In the genomic region with DNA sequence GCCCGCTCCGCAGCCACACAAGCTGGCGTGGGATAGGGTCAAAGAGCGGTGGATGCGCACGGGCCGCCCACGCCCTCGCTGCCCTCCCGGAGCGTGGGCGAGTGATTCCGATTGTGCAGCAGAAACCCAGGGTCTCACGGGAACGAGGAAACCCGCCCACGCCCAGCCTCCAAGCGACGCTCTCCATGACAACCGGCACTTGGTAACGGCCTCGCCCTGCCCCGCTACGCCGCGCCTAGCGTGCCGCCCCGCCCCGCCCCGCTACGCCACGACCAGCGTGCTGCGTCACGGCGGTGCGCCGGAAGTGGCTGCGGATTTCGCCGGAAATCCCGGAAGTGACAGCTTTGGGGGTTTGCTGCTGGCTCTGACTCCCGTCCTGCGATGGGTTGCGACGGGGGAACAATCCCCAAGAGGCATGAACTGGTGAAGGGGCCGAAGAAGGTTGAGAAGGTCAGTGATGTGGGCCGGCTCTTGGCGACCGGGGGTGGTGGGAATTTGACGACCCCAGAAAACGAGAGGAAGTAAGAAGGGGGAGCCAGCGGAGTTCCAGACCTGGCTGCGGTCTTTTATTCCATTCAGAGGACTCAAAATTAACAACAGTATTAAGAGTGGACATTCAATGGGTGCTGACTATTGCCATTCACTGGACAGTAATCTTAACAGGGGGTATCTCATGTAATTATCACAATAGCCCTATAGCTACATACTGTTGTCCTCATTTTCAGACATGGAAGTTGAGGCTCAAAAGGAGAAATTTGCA, we compare ENCODE assay signal across 8 cellular contexts. TPM values are rescaled to one million over a fixed set of nuclear protein-coding genes. Genes with fewer than 3 reads are reported as not detected.
A peak's percentile ranks its signal among the peaks of the same experiment; 100 is the strongest.
DNase-seq lines count a peak whose midpoint lies in the region; ATAC-seq and TF ChIP-seq lines count a peak whose summit lies in the region.

A gene with protein sequence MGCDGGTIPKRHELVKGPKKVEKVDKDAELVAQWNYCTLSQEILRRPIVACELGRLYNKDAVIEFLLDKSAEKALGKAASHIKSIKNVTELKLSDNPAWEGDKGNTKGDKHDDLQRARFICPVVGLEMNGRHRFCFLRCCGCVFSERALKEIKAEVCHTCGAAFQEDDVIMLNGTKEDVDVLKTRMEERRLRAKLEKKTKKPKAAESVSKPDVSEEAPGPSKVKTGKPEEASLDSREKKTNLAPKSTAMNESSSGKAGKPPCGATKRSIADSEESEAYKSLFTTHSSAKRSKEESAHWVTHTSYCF (plus strand): TSS at position 311 of the 760 bp plus-strand sequence. CDS start 71 bp downstream, at position 382.

- TF ChIP-seq CTCF in activated B cell treated with CpG ODN at 0.5 μM for 24 hours (IDR thresholded peaks at IDR 0.05) (no peak), cardiac fibroblast (IDR thresholded peaks at IDR 0.05; ENCODE audit: low read depth, low read length) (no peak)

- H3K4me1 Mint-ChIP-seq in activated B cell treated with CpG ODN at 0.5 μM for 24 hours (peaks cover 44% of the 10 kb centered on the region), immature natural killer cell (peaks cover 46 to 48% of the 10 kb centered on the region in 2 donors)

- DNase-seq in AG08396 (ENCODE audit: low spot score) (peak; percentile 96), NCI-H345 (lab: John Stamatoyannopoulos, UW) (peak; percentile 97), activated B cell treated with CpG ODN at 0.5 μM for 24 hours (peak; percentile 99), cardiac fibroblast (ENCODE audit: low read depth in 2 of 2) (peak; percentile 95 to 98), immature natural killer cell (peak; percentile 96 to 97 (median 97)), smooth muscle cell of the brain vasculature (ENCODE audit: low read depth, low spot score) (peak; percentile 69)

- peak; percentile 80 for TF ChIP-seq POLR2A in GM18951 (IDR thresholded peaks at IDR 0.05; ENCODE audit: extremely low read depth, insufficient read depth, insufficient read length)

- H3K27ac Mint-ChIP-seq in activated B cell treated with CpG ODN at 0.5 μM for 24 hours = peak within 1 kb of the TSS; percentile 99
- H3K27ac Mint-ChIP-seq in immature natural killer cell = peak within 1 kb of the TSS; percentile 99 to 100 (median 99)

- peaks cover 25% of the 10 kb centered on the region for H3K36me3 Mint-ChIP-seq in activated B cell treated with CpG ODN at 0.5 μM for 24 hours (ENCODE audit: low read depth)
- peaks cover 0 to 5% (median 0%) of the 10 kb centered on the region in 3 donors for H3K36me3 Mint-ChIP-seq in immature natural killer cell

- H3K4me3 ChIP-seq in cardiac fibroblast (replicated peaks in 1 of 2; ENCODE audit: low read depth in 2 of 2, low read length in 2 of 2) = peak within 1 kb of the TSS; percentile 77 to 94

- in situ Hi-C loops in GM18951 (cut with MboI; ENCODE audit: low sequenced_read_pairs, unreplicated experiment) = no loop called here

- CTCF ChIA-PET in activated B cell treated with CpG ODN at 0.5 μM for 24 hours (lab: Charles Lee) = interaction anchor here (0.9 to 1.0 kb wide), 2 partner anchors 11 to 77 kb away, joined by 3 read pairs; a partner anchor contains a TSS

- intact Hi-C loops in activated B cell treated with CpG ODN at 0.5 μM for 24 hours (cut with micrococcal nuclease) = loop anchor here (1.0 to 10.0 kb wide), 11 partner anchors 15 to 1986 kb away; a partner anchor contains a TSS

- H3K27me3 Mint-ChIP-seq in activated B cell treated with CpG ODN at 0.5 μM for 24 hours (no peaks in the 10 kb centered on the region), immature natural killer cell (ENCODE audit: low read depth in 3 of 3) (peaks cover 8 to 22% (median 13%) of the 10 kb centered on the region in 3 donors)

- ATAC-seq in HG03175 (IDR thresholded peaks at IDR 0.05; ENCODE audit: unreplicated experiment) (peak; percentile 97), activated B cell treated with CpG ODN at 0.5 μM for 24 hours (ENCODE audit: low read depth) (peak; percentile 93)

- peak within 1 kb of the TSS; percentile 100 for H3K4me3 Mint-ChIP-seq in activated B cell treated with CpG ODN at 0.5 μM for 24 hours
- H3K4me3 Mint-ChIP-seq in immature natural killer cell = peak within 1 kb of the TSS; percentile 96 to 100 (median 98)

- POLR2A ChIA-PET in activated B cell treated with CpG ODN at 0.5 μM for 24 hours (lab: Charles Lee) = interaction anchor here (0.6 to 1.7 kb wide), 3 partner anchors 34 to 1921 kb away, joined by 4 to 13 read pairs (median 6); a partner anchor contains a TSS

- H3K9me3 Mint-ChIP-seq in activated B cell treated with CpG ODN at 0.5 μM for 24 hours (no peaks in the 10 kb centered on the region), immature natural killer cell (no peaks in the 10 kb centered on the region)

RNA-seq across cellular contexts. Expression of the gene that starts here (rescaled TPM):
- total RNA-seq in activated B cell treated with CpG ODN at 0.5 μM for 24 hours = 81.0 and 81.1 TPM in 2 replicates
- polyA plus RNA-seq in immature natural killer cell = 100 to 1,000 TPM; 155 to 163 (median 161) TPM

Comparison
In these comparisons a context has a peak if more than half of its experiments do, and no peak if none do; other contexts are left out.
1. Peak in every context shown above with its lines: DNase-seq, ATAC-seq and H3K4me3 ChIP-seq.